In the genomic region with DNA sequence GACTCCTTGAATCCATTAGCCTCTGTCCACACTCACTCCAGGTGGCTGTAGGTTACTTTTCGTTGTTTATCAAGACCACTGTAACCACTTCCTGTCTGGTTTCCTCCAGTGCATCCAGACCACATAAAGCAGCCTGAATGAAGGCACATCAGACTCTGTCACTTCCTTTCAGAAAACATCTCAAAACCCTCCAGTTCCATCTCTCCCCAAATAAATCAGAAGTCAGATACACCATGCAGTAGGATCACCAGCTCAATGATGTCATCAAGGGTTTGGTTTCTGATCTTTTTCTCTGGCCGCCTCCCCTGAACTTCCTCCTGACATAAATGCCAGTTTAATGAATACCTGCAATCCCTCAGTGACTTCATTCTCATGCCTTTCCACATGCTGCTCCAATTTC, we compare ENCODE assay signal across 10 cellular contexts.
DNase-seq lines count a peak whose midpoint lies in the region; ATAC-seq lines count a peak whose summit lies in the region.
"Had no signal": no experiment of that assay in that cellular context is flagged by ENCODE, and none has a peak within 500 bp of the region (broad histone marks: within the 10 kb centered on the region; RNA-seq: fewer than 3 reads in every experiment).

No MANE protein-coding gene starts in this region.

- peak; percentile 14 for DNase-seq in activated CD4-positive, alpha-beta T cell treated with anti-CD3 and anti-CD28 coated beads, Interleukin-2, amount 10 ng/mL, durations not matched to agents 7 days and 5 days
- DNase-seq in activated CD4-positive, alpha-beta T cell treated with anti-CD3 and anti-CD28 coated beads, Interleukin-2, amount 50 U/mL, for 1 hour, result no peak
- DNase-seq in KG1 (lab: John Stamatoyannopoulos, UW) (peak; percentile 13), substantia nigra (lab: John Stamatoyannopoulos, UW) (no peak)
- no peak for DNase-seq in stimulated activated effector memory CD8-positive, alpha-beta T cell treated with anti-CD3 and anti-CD28 coated beads, Interleukin-12 subunit alpha, Interleukin-12 subunit beta, amount 100 ng/mL, for 72 hours (ENCODE audit: low spot score in 2 of 2)
- DNase-seq in CD4-positive, alpha-beta memory T cell, result no peak

- intact Hi-C loops in CD4-positive, alpha-beta memory T cell (cut with micrococcal nuclease), result no loop called here

- CTCF ChIA-PET in activated CD4-positive, alpha-beta T cell treated with anti-CD3 and anti-CD28 coated beads, Interleukin-2, amount 10 ng/mL, durations not matched to agents 7 days and 5 days (lab: Charles Lee), result no interaction called here
- CTCF ChIA-PET in CD4-positive, alpha-beta memory T cell (lab: Charles Lee; ENCODE audit: partially characterized antibody), result no interaction called here

- no peaks in the 10 kb centered on the region for H3K4me1 ChIP-seq in CD4-positive, alpha-beta memory T cell (ENCODE audit: insufficient read depth, low read length)

- no peaks in the 10 kb centered on the region for H3K9me3 ChIP-seq in CD4-positive, alpha-beta memory T cell (ENCODE audit: control insufficient read depth in 1 of 2, low read length in 2 of 2)
- H3K9me3 ChIP-seq: suprapubic skin had no signal

- no peak overlapping the region for H3K27ac ChIP-seq in CD4-positive, alpha-beta memory T cell (ENCODE audit: low read depth, low read length)
- H3K27ac ChIP-seq in substantia nigra (ENCODE audit: low read depth, low read length, poor library complexity, severe bottlenecking), result no peak overlapping the region
- H3K27ac ChIP-seq: 22Rv1, suprapubic skin had no signal

- H3K36me3 Mint-ChIP-seq in activated CD4-positive, alpha-beta T cell treated with anti-CD3 and anti-CD28 coated beads, Interleukin-2, amount 10 ng/mL, durations not matched to agents 7 days and 5 days (ENCODE audit: low read depth), result no peaks in the 10 kb centered on the region
- no peaks in the 10 kb centered on the region for H3K36me3 Mint-ChIP-seq in stimulated activated effector memory CD8-positive, alpha-beta T cell treated with anti-CD3 and anti-CD28 coated beads, Interleukin-12 subunit alpha, Interleukin-12 subunit beta, amount 100 ng/mL, for 72 hours
- no peaks in the 10 kb centered on the region for H3K36me3 Mint-ChIP-seq in CD4-positive, alpha-beta memory T cell

- POLR2A ChIA-PET in activated CD4-positive, alpha-beta T cell treated with anti-CD3 and anti-CD28 coated beads, Interleukin-2, amount 10 ng/mL, durations not matched to agents 7 days and 5 days (lab: Charles Lee), result no interaction called here
- POLR2A ChIA-PET in CD4-positive, alpha-beta memory T cell (lab: Charles Lee; ENCODE audit: partially characterized antibody), result no interaction called here

- peak overlapping the region; percentile 22 for H3K27ac Mint-ChIP-seq in activated CD4-positive, alpha-beta T cell treated with anti-CD3 and anti-CD28 coated beads, Interleukin-2, amount 10 ng/mL, durations not matched to agents 7 days and 5 days
- H3K27ac Mint-ChIP-seq in stimulated activated effector memory CD8-positive, alpha-beta T cell treated with anti-CD3 and anti-CD28 coated beads, Interleukin-12 subunit alpha, Interleukin-12 subunit beta, amount 100 ng/mL, for 72 hours, result no peak overlapping the region
- H3K27ac Mint-ChIP-seq in CD4-positive, alpha-beta memory T cell, result no peak overlapping the region

- ATAC-seq in HG02623 (IDR thresholded peaks at IDR 0.05; ENCODE audit: unreplicated experiment) (peak; percentile 71), HG02759 (IDR thresholded peaks at IDR 0.05; ENCODE audit: unreplicated experiment) (no peak)
- peak; percentile 28 for ATAC-seq in stimulated activated effector memory CD8-positive, alpha-beta T cell treated with anti-CD3 and anti-CD28 coated beads, Interleukin-12 subunit alpha, Interleukin-12 subunit beta, amount 100 ng/mL, for 72 hours

- H3K27me3 ChIP-seq in CD4-positive, alpha-beta memory T cell (ENCODE audit: insufficient read depth, low read length), result no peaks in the 10 kb centered on the region
- H3K27me3 ChIP-seq: suprapubic skin had no signal

- H3K9me3 Mint-ChIP-seq in activated CD4-positive, alpha-beta T cell treated with anti-CD3 and anti-CD28 coated beads, Interleukin-2, amount 10 ng/mL, durations not matched to agents 7 days and 5 days, result peaks cover 2% of the 10 kb centered on the region
- H3K9me3 Mint-ChIP-seq in stimulated activated effector memory CD8-positive, alpha-beta T cell treated with anti-CD3 and anti-CD28 coated beads, Interleukin-12 subunit alpha, Interleukin-12 subunit beta, amount 100 ng/mL, for 72 hours, result peaks cover 6% of the 10 kb centered on the region
- peaks cover 0 to 5% (median 0%) of the 10 kb centered on the region in 8 donors for H3K9me3 Mint-ChIP-seq in CD4-positive, alpha-beta memory T cell

- H3K27me3 Mint-ChIP-seq in activated CD4-positive, alpha-beta T cell treated with anti-CD3 and anti-CD28 coated beads, Interleukin-2, amount 10 ng/mL, durations not matched to agents 7 days and 5 days, result peaks cover 2% of the 10 kb centered on the region
- peaks cover 3 to 5% of the 10 kb centered on the region in 2 donors for H3K27me3 Mint-ChIP-seq in CD4-positive, alpha-beta memory T cell

- H3K4me3 ChIP-seq in CD4-positive, alpha-beta memory T cell (ENCODE audit: low read length in 2 of 2), result no peak overlapping the region
- H3K4me3 ChIP-seq: suprapubic skin had no signal

- H3K36me3 ChIP-seq in CD4-positive, alpha-beta memory T cell (ENCODE audit: insufficient read depth, low read length), result no peaks in the 10 kb centered on the region
- H3K36me3 ChIP-seq: suprapubic skin had no signal

- no peak overlapping the region for H3K4me3 Mint-ChIP-seq in activated CD4-positive, alpha-beta T cell treated with anti-CD3 and anti-CD28 coated beads, Interleukin-2, amount 10 ng/mL, durations not matched to agents 7 days and 5 days
- H3K4me3 Mint-ChIP-seq in stimulated activated effector memory CD8-positive, alpha-beta T cell treated with anti-CD3 and anti-CD28 coated beads, Interleukin-12 subunit alpha, Interleukin-12 subunit beta, amount 100 ng/mL, for 72 hours, result no peak overlapping the region
- H3K4me3 Mint-ChIP-seq in CD4-positive, alpha-beta memory T cell, result no peak overlapping the region

- peaks cover 13% of the 10 kb centered on the region for H3K4me1 Mint-ChIP-seq in activated CD4-positive, alpha-beta T cell treated with anti-CD3 and anti-CD28 coated beads, Interleukin-2, amount 10 ng/mL, durations not matched to agents 7 days and 5 days
- no peaks in the 10 kb centered on the region for H3K4me1 Mint-ChIP-seq in stimulated activated effector memory CD8-positive, alpha-beta T cell treated with anti-CD3 and anti-CD28 coated beads, Interleukin-12 subunit alpha, Interleukin-12 subunit beta, amount 100 ng/mL, for 72 hours
- H3K4me1 Mint-ChIP-seq in CD4-positive, alpha-beta memory T cell, result peaks cover 0 to 4% (median 0%) of the 10 kb centered on the region in 4 donors

Comparison
In these comparisons a context has a peak if more than half of its experiments do, and no peak if none do; other contexts are left out.
1. DNase-seq: peak in activated CD4-positive, alpha-beta T cell treated with anti-CD3 and anti-CD28 coated beads, Interleukin-2, amount 10 ng/mL, durations not matched to agents 7 days and 5 days (single experiment) and KG1 (single experiment); none in activated CD4-positive, alpha-beta T cell treated with anti-CD3 and anti-CD28 coated beads, Interleukin-2, amount 50 U/mL, for 1 hour (single experiment), stimulated activated effector memory CD8-positive, alpha-beta T cell treated with anti-CD3 and anti-CD28 coated beads, Interleukin-12 subunit alpha, Interleukin-12 subunit beta, amount 100 ng/mL, for 72 hours (0 of 2), CD4-positive, alpha-beta memory T cell (0 of 5) and substantia nigra (0 of 49).